22 cellular contexts compared by ENCODE assay signal in genomic region chr13:111263566-111263965, GRCh38.
"Had no signal": no experiment of that assay in that cellular context is flagged by ENCODE, and none has a peak within 500 bp of the region (broad histone marks: within the 10 kb centered on the region; RNA-seq: fewer than 3 reads in every experiment).

No MANE protein-coding gene starts in this region.

- H3K27ac Mint-ChIP-seq: dendritic cell treated with granulocyte-macrophage colony-stimulating factor and Interleukin-4, amounts not matched to agents 40 ng/mL and 50 ng/mL, for 4 days; endodermal cell; mesothelial cell of epicardium had no signal

- H3K4me1 Mint-ChIP-seq: mesothelial cell of epicardium had no signal

- ATAC-seq: effector memory CD8-positive, alpha-beta T cell; esophagus mucosa; left lung; lower lobe of right lung; mucosa of descending colon had no signal

- H3K4me3 Mint-ChIP-seq: dendritic cell treated with granulocyte-macrophage colony-stimulating factor and Interleukin-4, amounts not matched to agents 40 ng/mL and 50 ng/mL, for 4 days; effector memory CD8-positive, alpha-beta T cell; endodermal cell; mesothelial cell of epicardium; naive B cell had no signal

- H3K9me3 Mint-ChIP-seq: endodermal cell had no signal

- H3K27me3 Mint-ChIP-seq: dendritic cell treated with granulocyte-macrophage colony-stimulating factor and Interleukin-4, amounts not matched to agents 40 ng/mL and 50 ng/mL, for 4 days; effector memory CD8-positive, alpha-beta T cell; naive B cell had no signal

- DNase-seq: colonic mucosa; cortex of kidney; effector CD8-positive, alpha-beta T cell; effector memory CD8-positive, alpha-beta T cell; endodermal cell; erythroblast; esophagus squamous epithelium; foreskin fibroblast; foreskin melanocyte; gastrocnemius medialis; glutamatergic neuron; heart right ventricle; left cardiac atrium; left lung; left ventricle myocardium superior; lower lobe of right lung; mesenchymal stem cell; mucosa of descending colon; naive B cell had no signal
